Comparison of ENCODE assay signal across 8 cellular contexts in genomic region chr9:6015278-6016157, GRCh38. TPM values are rescaled to one million over a fixed set of nuclear protein-coding genes. Genes with fewer than 3 reads are reported as not detected.
DNase-seq lines count a peak whose midpoint lies in the region; ATAC-seq and TF ChIP-seq lines count a peak whose summit lies in the region.

RANBP6 (minus strand) TSS chr9:6015624; CDS start chr9:6015607, 17 bp downstream.

- peaks cover 53% of the 10 kb centered on the region for H3K4me1 ChIP-seq in left ventricle myocardium inferior
- H3K4me1 ChIP-seq in prostate gland (replicated peaks): peaks cover 5% of the 10 kb centered on the region

- H3K36me3 ChIP-seq in left ventricle myocardium inferior: peaks cover 21% of the 10 kb centered on the region
- H3K36me3 ChIP-seq in prostate gland: no peaks in the 10 kb centered on the region

- H3K4me3 ChIP-seq in left ventricle myocardium inferior (peak within 1 kb of the TSS; percentile 84), prostate gland (peak within 1 kb of the TSS; percentile 57 to 70)

- TF ChIP-seq CTCF in GM13977 (IDR thresholded peaks at IDR 0.05; ENCODE audit: extremely low read depth, insufficient read depth, missing control alignments) (no peak), left ventricle myocardium inferior (IDR thresholded peaks at IDR 0.05; ENCODE audit: borderline replicate concordance) (no peak), prostate gland (IDR thresholded peaks at IDR 0.05) (peak in 1 of 4 experiments; percentile 8)

- intact Hi-C loops in left ventricle myocardium inferior (cut with micrococcal nuclease) (no loop called here), prostate gland (cut with DNase I) (no loop called here)

- no peaks in the 10 kb centered on the region for H3K27me3 Mint-ChIP-seq in T-helper 17 cell

- in situ Hi-C loops in GM13977 (cut with MboI; ENCODE audit: low pct_unique_long_range_greater_than_20kb, low sequenced_read_pairs, unreplicated experiment): no loop called here

- no peaks in the 10 kb centered on the region for H3K27me3 ChIP-seq in left ventricle myocardium inferior (ENCODE audit: low read depth)
- H3K27me3 ChIP-seq in prostate gland (replicated peaks; ENCODE audit: insufficient read depth): no peaks in the 10 kb centered on the region

- ATAC-seq in HG02840 (IDR thresholded peaks at IDR 0.05; ENCODE audit: low FRiP score, unreplicated experiment): peak; percentile 93
- ATAC-seq in T-helper 17 cell: peak; percentile 99

- peak; percentile 52 for TF ChIP-seq POLR2A in prostate gland (IDR thresholded peaks at IDR 0.05)

- peak within 1 kb of the TSS; percentile 96 for H3K27ac Mint-ChIP-seq in T-helper 17 cell

- H3K9me3 ChIP-seq in T-helper 17 cell (ENCODE audit: control insufficient read depth, low read length, poor library complexity, severe bottlenecking): peaks cover 3% of the 10 kb centered on the region
- H3K9me3 ChIP-seq in left ventricle myocardium inferior (replicated peaks): no peaks in the 10 kb centered on the region
- H3K9me3 ChIP-seq in prostate gland: no peaks in the 10 kb centered on the region

- H3K4me1 Mint-ChIP-seq in T-helper 17 cell: peaks cover 9% of the 10 kb centered on the region

- peak; percentile 87 for DNase-seq in GM13977 (ENCODE audit: low spot score)
- DNase-seq in NCI-H1694 (lab: John Stamatoyannopoulos, UW): peak; percentile 77
- peak; percentile 80 to 87 (median 80) for DNase-seq in T-helper 17 cell
- peak; percentile 26 to 94 (median 84) for DNase-seq in amygdala (lab: John Stamatoyannopoulos, UW)
- peak; percentile 92 for DNase-seq in left ventricle myocardium inferior
- DNase-seq in prostate gland (ENCODE audit: low spot score): peak; percentile 89
- peak; percentile 94 for DNase-seq in ureter (ENCODE audit: low spot score)

- WGBS in prostate gland: 10% methylated on average over 43 of the region's 43 CpGs

- peak within 1 kb of the TSS; percentile 90 for H3K27ac ChIP-seq in left ventricle myocardium inferior (replicated peaks)
- H3K27ac ChIP-seq in prostate gland: peak within 1 kb of the TSS; percentile 76 to 77

- peaks cover 5% of the 10 kb centered on the region for H3K36me3 Mint-ChIP-seq in T-helper 17 cell (ENCODE audit: low read depth)

- H3K4me3 Mint-ChIP-seq in T-helper 17 cell: peak within 1 kb of the TSS; percentile 97

RNA-seq across cellular contexts. Expression of gene RANBP6, which starts in this region (rescaled TPM):
- total RNA-seq in T-helper 17 cell (10 to 100 TPM; 30.4 to 32.2 TPM), left ventricle myocardium inferior (23.4 TPM), prostate gland (10 to 100 TPM; 10.3 to 15.9 TPM), ureter (14.7 TPM)

Comparison
In these comparisons a context has a peak if more than half of its experiments do, and no peak if none do; other contexts are left out.
1. Peak in every context shown above with its lines: DNase-seq, ATAC-seq, H3K4me3 ChIP-seq and H3K27ac ChIP-seq.